ENCODE assay signal across 10 cellular contexts in the genomic region with DNA sequence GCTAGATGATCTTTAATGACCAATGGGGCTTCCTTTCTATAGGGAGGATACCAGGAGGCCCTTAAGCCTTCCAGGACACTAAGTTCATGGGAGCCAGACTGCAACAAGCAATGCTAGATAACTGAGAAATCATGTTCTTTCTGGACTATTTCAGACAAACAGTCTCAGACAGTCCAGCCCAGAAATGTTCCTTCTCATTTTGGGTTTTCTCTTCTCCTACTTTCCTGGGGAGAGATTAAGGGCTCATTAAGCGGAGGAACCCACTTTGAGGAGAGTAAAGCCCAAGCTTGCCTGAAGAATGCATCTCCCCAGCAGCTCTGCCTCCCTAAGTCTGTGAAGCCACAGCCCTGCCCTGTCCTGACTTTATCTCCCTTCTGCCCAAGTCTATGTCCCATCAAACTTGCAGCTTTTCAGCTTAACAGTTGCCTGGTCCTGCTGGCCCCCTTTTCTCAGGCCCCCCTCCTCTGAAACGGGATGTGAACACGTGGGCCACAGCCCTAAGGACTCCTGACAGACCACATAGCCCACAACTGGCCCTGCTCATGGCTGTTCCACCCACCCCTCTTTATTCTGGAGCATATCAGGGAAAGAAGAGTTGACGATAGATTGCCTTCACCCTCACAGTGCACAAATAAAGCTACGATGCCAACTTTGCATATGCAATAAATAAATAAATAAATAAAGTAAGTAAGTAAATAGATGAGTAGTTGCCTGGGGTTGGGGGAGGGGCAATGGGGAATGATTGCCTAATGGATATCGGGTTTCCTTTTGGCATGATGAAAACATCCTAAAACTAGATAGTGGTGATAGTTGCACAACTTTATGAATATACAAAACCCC.
DNase-seq lines count a peak whose midpoint lies in the region; ATAC-seq and TF ChIP-seq lines count a peak whose summit lies in the region.
"Had no signal": no experiment of that assay in that cellular context is flagged by ENCODE, and none has a peak within 500 bp of the region (broad histone marks: within the 10 kb centered on the region; RNA-seq: fewer than 3 reads in every experiment).

No MANE protein-coding gene starts in this region.

- WGBS in mesenchymal stem cell = 54% methylated on average over 4 of the region's 6 CpGs
- WGBS in aorta, 2 donors = 64 to 68% methylated on average over 6 of the region's 6 CpGs

- no peaks in the 10 kb centered on the region for H3K27me3 Mint-ChIP-seq in activated naive CD4-positive, alpha-beta T cell treated with anti-CD3 and anti-CD28 coated beads, Interleukin-2, amount 10 ng/mL, durations not matched to agents 7 days and 5 days

- H3K4me1 ChIP-seq in mesenchymal stem cell (ENCODE audit: control insufficient read depth, insufficient read depth, low read depth, low read length) = peaks cover 4% of the 10 kb centered on the region
- no peaks in the 10 kb centered on the region for H3K4me1 ChIP-seq in aorta (ENCODE audit: control insufficient read depth in 1 of 2, insufficient read depth in 2 of 2, low read length in 2 of 2)

- H3K79me1 ChIP-seq in mesenchymal stem cell (replicated peaks; ENCODE audit: low read length, poor library complexity, severe bottlenecking) = no peaks in the 10 kb centered on the region

- no peak overlapping the region for H3K4me3 Mint-ChIP-seq in activated naive CD4-positive, alpha-beta T cell treated with anti-CD3 and anti-CD28 coated beads, Interleukin-2, amount 10 ng/mL, durations not matched to agents 7 days and 5 days
- H3K4me3 Mint-ChIP-seq: central memory CD8-positive, alpha-beta T cell had no signal

- H3K14ac ChIP-seq in mesenchymal stem cell (ENCODE audit: low read length in 2 of 2) = peak overlapping the region in 1 of 2 experiments; percentile 31

- H3K27ac ChIP-seq in mesenchymal stem cell (ENCODE audit: low read length, poor library complexity, severe bottlenecking) (no peak overlapping the region), aorta (ENCODE audit: low read depth in 1 of 2, low read length in 2 of 2) (no peak overlapping the region)

- H3K4me3 ChIP-seq in choroid plexus epithelial cell (ENCODE audit: low read depth, low read length) (no peak overlapping the region), mesenchymal stem cell (ENCODE audit: insufficient read depth in 1 of 2, low read depth in 1 of 2, low read length in 2 of 2) (no peak overlapping the region), aorta (ENCODE audit: low read length in 2 of 2) (no peak overlapping the region)

- CTCF ChIA-PET in activated naive CD4-positive, alpha-beta T cell treated with anti-CD3 and anti-CD28 coated beads, Interleukin-2, amount 10 ng/mL, durations not matched to agents 7 days and 5 days (lab: Charles Lee) = no interaction called here

- peaks cover 0 to 4% of the 10 kb centered on the region in 2 experiments for H3K27me3 ChIP-seq in mesenchymal stem cell (ENCODE audit: control insufficient read depth in 1 of 2, insufficient read depth in 1 of 2, low read length in 2 of 2)
- no peaks in the 10 kb centered on the region for H3K27me3 ChIP-seq in aorta (ENCODE audit: control insufficient read depth in 1 of 2, insufficient read depth in 2 of 2, low read length in 1 of 2)

- TF ChIP-seq CTCF in choroid plexus epithelial cell (conservative IDR thresholded peaks at IDR 0.05; ENCODE audit: low read depth, low read length) = no peak

- H3K36me3 ChIP-seq in mesenchymal stem cell (ENCODE audit: control insufficient read depth in 1 of 2, insufficient read depth in 2 of 2, low read depth in 1 of 2, low read length in 2 of 2) = no peaks in the 10 kb centered on the region
- no peaks in the 10 kb centered on the region for H3K36me3 ChIP-seq in aorta (ENCODE audit: control insufficient read depth in 1 of 2, insufficient read depth in 2 of 2, low read length in 1 of 2)

- no peak overlapping the region for H3K4me2 ChIP-seq in mesenchymal stem cell (ENCODE audit: low read length, poor library complexity, severe bottlenecking)

- no peaks in the 10 kb centered on the region for H3K4me1 Mint-ChIP-seq in activated naive CD4-positive, alpha-beta T cell treated with anti-CD3 and anti-CD28 coated beads, Interleukin-2, amount 10 ng/mL, durations not matched to agents 7 days and 5 days
- H3K4me1 Mint-ChIP-seq: central memory CD8-positive, alpha-beta T cell had no signal

- H3K9ac ChIP-seq in mesenchymal stem cell (ENCODE audit: low read length) = no peak overlapping the region

- peaks cover 3% of the 10 kb centered on the region for H3K9me3 Mint-ChIP-seq in activated naive CD4-positive, alpha-beta T cell treated with anti-CD3 and anti-CD28 coated beads, Interleukin-2, amount 10 ng/mL, durations not matched to agents 7 days and 5 days
- H3K9me3 Mint-ChIP-seq: central memory CD8-positive, alpha-beta T cell had no signal

- H3K9me3 ChIP-seq in mesenchymal stem cell (ENCODE audit: control insufficient read depth, low read length) (peaks cover 6% of the 10 kb centered on the region), aorta (ENCODE audit: control insufficient read depth, low read length) (no peaks in the 10 kb centered on the region)

- no peak overlapping the region for H2BK120ac ChIP-seq in mesenchymal stem cell (ENCODE audit: low read depth, low read length)

- H3K36me3 Mint-ChIP-seq in activated naive CD4-positive, alpha-beta T cell treated with anti-CD3 and anti-CD28 coated beads, Interleukin-2, amount 10 ng/mL, durations not matched to agents 7 days and 5 days = no peaks in the 10 kb centered on the region
- H3K36me3 Mint-ChIP-seq: CD14-positive monocyte had no signal

- H2BK12ac ChIP-seq in mesenchymal stem cell (ENCODE audit: low read length in 2 of 2) = peak overlapping the region; percentile 37 to 44

- H4K8ac ChIP-seq in mesenchymal stem cell (ENCODE audit: low read length) = no peak overlapping the region

- H2BK15ac ChIP-seq in mesenchymal stem cell (ENCODE audit: low read depth, poor library complexity, severe bottlenecking) = no peak overlapping the region

- no peak overlapping the region for H2AK5ac ChIP-seq in mesenchymal stem cell (ENCODE audit: low read length, severe bottlenecking)

- H2AFZ ChIP-seq in mesenchymal stem cell (ENCODE audit: low read depth, low read length) = no peak overlapping the region

- peak overlapping the region in 1 of 2 experiments; percentile 42 for H3K4ac ChIP-seq in mesenchymal stem cell (ENCODE audit: low read depth in 1 of 2, low read length in 2 of 2)

- H3K18ac ChIP-seq in mesenchymal stem cell (ENCODE audit: low read depth in 1 of 2, low read length in 2 of 2) = no peak overlapping the region

- H4K91ac ChIP-seq in mesenchymal stem cell (ENCODE audit: low read length) = no peak overlapping the region

- no peak overlapping the region for H3K23ac ChIP-seq in mesenchymal stem cell (ENCODE audit: low read length in 2 of 2)

- H3K27ac Mint-ChIP-seq in activated naive CD4-positive, alpha-beta T cell treated with anti-CD3 and anti-CD28 coated beads, Interleukin-2, amount 10 ng/mL, durations not matched to agents 7 days and 5 days = peak overlapping the region; percentile 24

- H2BK5ac ChIP-seq in mesenchymal stem cell (ENCODE audit: low read depth, low read length, poor library complexity, severe bottlenecking) = no peak overlapping the region

- DNase-seq in activated naive CD4-positive, alpha-beta T cell treated with anti-CD3 and anti-CD28 coated beads, Interleukin-2, amount 10 ng/mL, durations not matched to agents 7 days and 5 days = no peak
- no peak for DNase-seq in activated naive CD4-positive, alpha-beta T cell treated with anti-CD3 and anti-CD28 coated beads, Interleukin-2, amount 50 U/mL, for 16 hours
- peak; percentile 94 for DNase-seq in choroid plexus epithelial cell (ENCODE audit: low read depth)
- peak; percentile 50 for DNase-seq in mesenchymal stem cell
- DNase-seq in aorta = peak in 1 of 2 donors; percentile 56
- no peak for DNase-seq in GM19238 (ENCODE audit: insufficient read length, low spot score)
- DNase-seq in hypothalamus (lab: John Stamatoyannopoulos, UW) = no peak

- intact Hi-C loops in aorta (cut with DNase I) = no loop called here

- peak; percentile 75 for ATAC-seq in aorta (ENCODE audit: low FRiP score)
- no peak for ATAC-seq in HG02642 (IDR thresholded peaks at IDR 0.05; ENCODE audit: poor library complexity, unreplicated experiment)

Comparison
In these comparisons a context has a peak if more than half of its experiments do, and no peak if none do; other contexts are left out.
1. DNase-seq: peak in choroid plexus epithelial cell (single experiment) and mesenchymal stem cell (single experiment); none in activated naive CD4-positive, alpha-beta T cell treated with anti-CD3 and anti-CD28 coated beads, Interleukin-2, amount 10 ng/mL, durations not matched to agents 7 days and 5 days (single experiment), activated naive CD4-positive, alpha-beta T cell treated with anti-CD3 and anti-CD28 coated beads, Interleukin-2, amount 50 U/mL, for 16 hours (single experiment), GM19238 (single experiment) and hypothalamus (0 of 51).